ENCODE assay signal across 1 cellular context in genomic region chr20:10219452-10219791, GRCh38.
TF ChIP-seq lines count a peak whose summit lies in the region.

No MANE protein-coding gene starts in this region.

TF ChIP-seq in K562, 482 proteins besides CTCF, POLR2A, EP300 and RAD21 (continues in another document):
- no peak for TF ChIP-seq ZSCAN32 (CRISPR knock-in tag; IDR thresholded peaks at IDR 0.05)
- no peak for TF ChIP-seq SOX6 (IDR thresholded peaks at IDR 0.05)
- TF ChIP-seq, protein P1, sequence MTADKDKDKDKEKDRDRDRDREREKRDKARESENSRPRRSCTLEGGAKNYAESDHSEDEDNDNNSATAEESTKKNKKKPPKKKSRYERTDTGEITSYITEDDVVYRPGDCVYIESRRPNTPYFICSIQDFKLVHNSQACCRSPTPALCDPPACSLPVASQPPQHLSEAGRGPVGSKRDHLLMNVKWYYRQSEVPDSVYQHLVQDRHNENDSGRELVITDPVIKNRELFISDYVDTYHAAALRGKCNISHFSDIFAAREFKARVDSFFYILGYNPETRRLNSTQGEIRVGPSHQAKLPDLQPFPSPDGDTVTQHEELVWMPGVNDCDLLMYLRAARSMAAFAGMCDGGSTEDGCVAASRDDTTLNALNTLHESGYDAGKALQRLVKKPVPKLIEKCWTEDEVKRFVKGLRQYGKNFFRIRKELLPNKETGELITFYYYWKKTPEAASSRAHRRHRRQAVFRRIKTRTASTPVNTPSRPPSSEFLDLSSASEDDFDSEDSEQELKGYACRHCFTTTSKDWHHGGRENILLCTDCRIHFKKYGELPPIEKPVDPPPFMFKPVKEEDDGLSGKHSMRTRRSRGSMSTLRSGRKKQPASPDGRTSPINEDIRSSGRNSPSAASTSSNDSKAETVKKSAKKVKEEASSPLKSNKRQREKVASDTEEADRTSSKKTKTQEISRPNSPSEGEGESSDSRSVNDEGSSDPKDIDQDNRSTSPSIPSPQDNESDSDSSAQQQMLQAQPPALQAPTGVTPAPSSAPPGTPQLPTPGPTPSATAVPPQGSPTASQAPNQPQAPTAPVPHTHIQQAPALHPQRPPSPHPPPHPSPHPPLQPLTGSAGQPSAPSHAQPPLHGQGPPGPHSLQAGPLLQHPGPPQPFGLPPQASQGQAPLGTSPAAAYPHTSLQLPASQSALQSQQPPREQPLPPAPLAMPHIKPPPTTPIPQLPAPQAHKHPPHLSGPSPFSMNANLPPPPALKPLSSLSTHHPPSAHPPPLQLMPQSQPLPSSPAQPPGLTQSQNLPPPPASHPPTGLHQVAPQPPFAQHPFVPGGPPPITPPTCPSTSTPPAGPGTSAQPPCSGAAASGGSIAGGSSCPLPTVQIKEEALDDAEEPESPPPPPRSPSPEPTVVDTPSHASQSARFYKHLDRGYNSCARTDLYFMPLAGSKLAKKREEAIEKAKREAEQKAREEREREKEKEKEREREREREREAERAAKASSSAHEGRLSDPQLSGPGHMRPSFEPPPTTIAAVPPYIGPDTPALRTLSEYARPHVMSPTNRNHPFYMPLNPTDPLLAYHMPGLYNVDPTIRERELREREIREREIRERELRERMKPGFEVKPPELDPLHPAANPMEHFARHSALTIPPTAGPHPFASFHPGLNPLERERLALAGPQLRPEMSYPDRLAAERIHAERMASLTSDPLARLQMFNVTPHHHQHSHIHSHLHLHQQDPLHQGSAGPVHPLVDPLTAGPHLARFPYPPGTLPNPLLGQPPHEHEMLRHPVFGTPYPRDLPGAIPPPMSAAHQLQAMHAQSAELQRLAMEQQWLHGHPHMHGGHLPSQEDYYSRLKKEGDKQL (CRISPR knock-in tag; IDR thresholded peaks at IDR 0.05; ENCODE audit: borderline replicate concordance) = 0 out of 2 replicates have a peak, but pooled peaks have one; percentile 91
- peak; percentile 74 for TF ChIP-seq ZNF431 (CRISPR knock-in tag; IDR thresholded peaks at IDR 0.05)
- TF ChIP-seq E2F8 (IDR thresholded peaks at IDR 0.05; ENCODE audit: low read depth, partially characterized antibody) = no peak
- no peak for TF ChIP-seq ZNF77 (CRISPR knock-in tag; IDR thresholded peaks at IDR 0.05)
- TF ChIP-seq USF1 (CRISPR knock-in tag; IDR thresholded peaks at IDR 0.05) = no peak
- no peak for TF ChIP-seq ZNF212 (CRISPR knock-in tag; IDR thresholded peaks at IDR 0.05)
- no peak for TF ChIP-seq MTA3 (IDR thresholded peaks at IDR 0.05; ENCODE audit: borderline replicate concordance)
- TF ChIP-seq RFX5 (IDR thresholded peaks at IDR 0.05; ENCODE audit: low read depth, low read length) = no peak
- TF ChIP-seq TCF3 (CRISPR knock-in tag; IDR thresholded peaks at IDR 0.05) = peak; percentile 52; the same call in 1 of the 2 replicates
- no peak for TF ChIP-seq ZNF780A (CRISPR knock-in tag; IDR thresholded peaks at IDR 0.05)
- no peak for TF ChIP-seq ZNF175 (CRISPR knock-in tag; IDR thresholded peaks at IDR 0.05; ENCODE audit: low read depth)
- TF ChIP-seq NR2C1 (IDR thresholded peaks at IDR 0.05) = no peak
- TF ChIP-seq NR2C1 (tag; IDR thresholded peaks at IDR 0.05) = no peak
- TF ChIP-seq RBM39 (optimal IDR thresholded peaks at IDR 0.05; ENCODE audit: low read depth, low read length) = no peak
- peak; percentile 55; the same call in 1 of the 2 replicates for TF ChIP-seq ATF1 (CRISPR knock-in tag; IDR thresholded peaks at IDR 0.05)
- no peak for TF ChIP-seq ATF1 (tag; IDR thresholded peaks at IDR 0.05)
- no peak for TF ChIP-seq MITF (IDR thresholded peaks at IDR 0.05)
- no peak for TF ChIP-seq FIP1L1 (IDR thresholded peaks at IDR 0.05; ENCODE audit: low read depth, low read length, poor library complexity, severe bottlenecking)
- no peak for TF ChIP-seq HEY1 (CRISPR knock-in tag; IDR thresholded peaks at IDR 0.05; ENCODE audit: borderline replicate concordance)
- no peak for TF ChIP-seq ZNF408 (CRISPR knock-in tag; IDR thresholded peaks at IDR 0.05; ENCODE audit: low read depth)
- no peak for TF ChIP-seq ZNF121 (CRISPR knock-in tag; conservative IDR thresholded peaks at IDR 0.05)
- peak; percentile 68; the same call in 1 of the 2 replicates for TF ChIP-seq E2F3 (CRISPR knock-in tag; IDR thresholded peaks at IDR 0.05)
- TF ChIP-seq CREBBP (IDR thresholded peaks at IDR 0.05; ENCODE audit: low read depth, low read length) = no peak
- no peak for TF ChIP-seq ZNF785 (CRISPR knock-in tag; IDR thresholded peaks at IDR 0.05)
- TF ChIP-seq, protein P2, sequence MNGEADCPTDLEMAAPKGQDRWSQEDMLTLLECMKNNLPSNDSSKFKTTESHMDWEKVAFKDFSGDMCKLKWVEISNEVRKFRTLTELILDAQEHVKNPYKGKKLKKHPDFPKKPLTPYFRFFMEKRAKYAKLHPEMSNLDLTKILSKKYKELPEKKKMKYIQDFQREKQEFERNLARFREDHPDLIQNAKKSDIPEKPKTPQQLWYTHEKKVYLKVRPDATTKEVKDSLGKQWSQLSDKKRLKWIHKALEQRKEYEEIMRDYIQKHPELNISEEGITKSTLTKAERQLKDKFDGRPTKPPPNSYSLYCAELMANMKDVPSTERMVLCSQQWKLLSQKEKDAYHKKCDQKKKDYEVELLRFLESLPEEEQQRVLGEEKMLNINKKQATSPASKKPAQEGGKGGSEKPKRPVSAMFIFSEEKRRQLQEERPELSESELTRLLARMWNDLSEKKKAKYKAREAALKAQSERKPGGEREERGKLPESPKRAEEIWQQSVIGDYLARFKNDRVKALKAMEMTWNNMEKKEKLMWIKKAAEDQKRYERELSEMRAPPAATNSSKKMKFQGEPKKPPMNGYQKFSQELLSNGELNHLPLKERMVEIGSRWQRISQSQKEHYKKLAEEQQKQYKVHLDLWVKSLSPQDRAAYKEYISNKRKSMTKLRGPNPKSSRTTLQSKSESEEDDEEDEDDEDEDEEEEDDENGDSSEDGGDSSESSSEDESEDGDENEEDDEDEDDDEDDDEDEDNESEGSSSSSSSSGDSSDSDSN (IDR thresholded peaks at IDR 0.05; ENCODE audit: borderline replicate concordance in 1 of 2, low read depth in 2 of 2, low read length in 2 of 2) = no peak
- TF ChIP-seq GABPB2 (CRISPR knock-in tag; conservative IDR thresholded peaks at IDR 0.05) = no peak
- no peak for TF ChIP-seq PATZ1 (CRISPR knock-in tag; IDR thresholded peaks at IDR 0.05; ENCODE audit: borderline replicate concordance)
- TF ChIP-seq IRF2 (CRISPR knock-in tag; IDR thresholded peaks at IDR 0.05) = peak; percentile 92
- TF ChIP-seq, protein P3, sequence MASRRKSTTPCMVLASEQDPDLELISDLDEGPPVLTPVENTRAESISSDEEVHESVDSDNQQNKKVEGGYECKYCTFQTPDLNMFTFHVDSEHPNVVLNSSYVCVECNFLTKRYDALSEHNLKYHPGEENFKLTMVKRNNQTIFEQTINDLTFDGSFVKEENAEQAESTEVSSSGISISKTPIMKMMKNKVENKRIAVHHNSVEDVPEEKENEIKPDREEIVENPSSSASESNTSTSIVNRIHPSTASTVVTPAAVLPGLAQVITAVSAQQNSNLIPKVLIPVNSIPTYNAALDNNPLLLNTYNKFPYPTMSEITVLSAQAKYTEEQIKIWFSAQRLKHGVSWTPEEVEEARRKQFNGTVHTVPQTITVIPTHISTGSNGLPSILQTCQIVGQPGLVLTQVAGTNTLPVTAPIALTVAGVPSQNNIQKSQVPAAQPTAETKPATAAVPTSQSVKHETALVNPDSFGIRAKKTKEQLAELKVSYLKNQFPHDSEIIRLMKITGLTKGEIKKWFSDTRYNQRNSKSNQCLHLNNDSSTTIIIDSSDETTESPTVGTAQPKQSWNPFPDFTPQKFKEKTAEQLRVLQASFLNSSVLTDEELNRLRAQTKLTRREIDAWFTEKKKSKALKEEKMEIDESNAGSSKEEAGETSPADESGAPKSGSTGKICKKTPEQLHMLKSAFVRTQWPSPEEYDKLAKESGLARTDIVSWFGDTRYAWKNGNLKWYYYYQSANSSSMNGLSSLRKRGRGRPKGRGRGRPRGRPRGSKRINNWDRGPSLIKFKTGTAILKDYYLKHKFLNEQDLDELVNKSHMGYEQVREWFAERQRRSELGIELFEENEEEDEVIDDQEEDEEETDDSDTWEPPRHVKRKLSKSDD (conservative IDR thresholded peaks at IDR 0.05; ENCODE audit: low read length) = no peak
- no peak for TF ChIP-seq CC2D1A (IDR thresholded peaks at IDR 0.05)
- TF ChIP-seq MAX (CRISPR knock-in tag; IDR thresholded peaks at IDR 0.05) = peak; percentile 17; the same call in 1 of the 2 replicates
- TF ChIP-seq NRF1 (conservative IDR thresholded peaks at IDR 0.05 in 1 of 2, IDR thresholded peaks at IDR 0.05 in 1 of 2) = no peak
- no peak for TF ChIP-seq STAT5A (IDR thresholded peaks at IDR 0.05; ENCODE audit: borderline replicate concordance, low read length)
- no peak for TF ChIP-seq MTA2 (IDR thresholded peaks at IDR 0.05; ENCODE audit: low read depth)
- TF ChIP-seq KHSRP (IDR thresholded peaks at IDR 0.05) = no peak
- TF ChIP-seq ZNF695 (CRISPR knock-in tag; IDR thresholded peaks at IDR 0.05) = no peak
- no peak for TF ChIP-seq SP1 (CRISPR knock-in tag; IDR thresholded peaks at IDR 0.05)
- no peak for TF ChIP-seq MEIS2 (IDR thresholded peaks at IDR 0.05; ENCODE audit: partially characterized antibody)
- no peak for TF ChIP-seq MCM3 (IDR thresholded peaks at IDR 0.05)
- TF ChIP-seq SUPT5H (IDR thresholded peaks at IDR 0.05) = no peak
- no peak for TF ChIP-seq SMARCB1 (IDR thresholded peaks at IDR 0.05; ENCODE audit: insufficient read length, low read depth)
- no peak for TF ChIP-seq DNMT1 (IDR thresholded peaks at IDR 0.05)
- TF ChIP-seq, protein P4, sequence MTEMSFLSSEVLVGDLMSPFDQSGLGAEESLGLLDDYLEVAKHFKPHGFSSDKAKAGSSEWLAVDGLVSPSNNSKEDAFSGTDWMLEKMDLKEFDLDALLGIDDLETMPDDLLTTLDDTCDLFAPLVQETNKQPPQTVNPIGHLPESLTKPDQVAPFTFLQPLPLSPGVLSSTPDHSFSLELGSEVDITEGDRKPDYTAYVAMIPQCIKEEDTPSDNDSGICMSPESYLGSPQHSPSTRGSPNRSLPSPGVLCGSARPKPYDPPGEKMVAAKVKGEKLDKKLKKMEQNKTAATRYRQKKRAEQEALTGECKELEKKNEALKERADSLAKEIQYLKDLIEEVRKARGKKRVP (CRISPR knock-in tag; IDR thresholded peaks at IDR 0.05) = no peak
- TF ChIP-seq, protein P5, sequence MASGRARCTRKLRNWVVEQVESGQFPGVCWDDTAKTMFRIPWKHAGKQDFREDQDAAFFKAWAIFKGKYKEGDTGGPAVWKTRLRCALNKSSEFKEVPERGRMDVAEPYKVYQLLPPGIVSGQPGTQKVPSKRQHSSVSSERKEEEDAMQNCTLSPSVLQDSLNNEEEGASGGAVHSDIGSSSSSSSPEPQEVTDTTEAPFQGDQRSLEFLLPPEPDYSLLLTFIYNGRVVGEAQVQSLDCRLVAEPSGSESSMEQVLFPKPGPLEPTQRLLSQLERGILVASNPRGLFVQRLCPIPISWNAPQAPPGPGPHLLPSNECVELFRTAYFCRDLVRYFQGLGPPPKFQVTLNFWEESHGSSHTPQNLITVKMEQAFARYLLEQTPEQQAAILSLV (tag; IDR thresholded peaks at IDR 0.05) = no peak
- TF ChIP-seq THRAP3 (IDR thresholded peaks at IDR 0.05; ENCODE audit: borderline replicate concordance) = no peak
- no peak for TF ChIP-seq RNF2 (IDR thresholded peaks at IDR 0.05)
- no peak for TF ChIP-seq ZNF57 (CRISPR knock-in tag; IDR thresholded peaks at IDR 0.05)
- no peak for TF ChIP-seq CEBPB (tag; IDR thresholded peaks at IDR 0.05)
- no peak for TF ChIP-seq ETV1 (tag; conservative IDR thresholded peaks at IDR 0.05; ENCODE audit: low read depth)
